ENCODE assay signal across 9 cellular contexts in genomic region chr12:57148469-57149308, GRCh38. TPM values are rescaled to one million over a fixed set of nuclear protein-coding genes. Genes with fewer than 3 reads are reported as not detected.
DNase-seq lines count a peak whose midpoint lies in the region; ATAC-seq and TF ChIP-seq lines count a peak whose summit lies in the region.
"Had no signal": no experiment of that assay in that cellular context is flagged by ENCODE, and none has a peak within 500 bp of the region (broad histone marks: within the 10 kb centered on the region; RNA-seq: fewer than 3 reads in every experiment).

No MANE protein-coding gene starts in this region.

- TF ChIP-seq RAD21 in liver (IDR thresholded peaks at IDR 0.05), result peak in 1 of 2 donors; percentile 42

- no peak for TF ChIP-seq POLR2A in suprapubic skin (IDR thresholded peaks at IDR 0.05)

- no peaks in the 10 kb centered on the region for H3K9me3 Mint-ChIP-seq in HFFc6

- DNase-seq in HFFc6 (peak; percentile 54), brain microvascular endothelial cell (no peak), suprapubic skin (ENCODE audit: low spot score in 2 of 2) (peak in 1 of 2 donors; percentile 81), WERI-Rb-1 (no peak)
- DNase-seq: activated effector memory CD4-positive, alpha-beta T cell treated with Interleukin-2 at 50 U/mL for 16 hours had no signal

- H3K4me1 ChIP-seq in liver (ENCODE audit: control insufficient read depth in 4 of 4, insufficient read depth in 4 of 4, low read length in 3 of 4), result peaks cover 32 to 89% (median 77%) of the 10 kb centered on the region in 4 donors
- H3K4me1 ChIP-seq in suprapubic skin, result peaks cover 87% of the 10 kb centered on the region

- 22% methylated on average over 4 of the region's 4 CpGs for WGBS in liver
- WGBS in suprapubic skin, result 28% methylated on average over 4 of the region's 4 CpGs

- peak overlapping the region; percentile 97 for H3K27ac Mint-ChIP-seq in HFFc6

- peaks cover 56% of the 10 kb centered on the region for H3K36me3 Mint-ChIP-seq in HFFc6 (ENCODE audit: low read depth)

- TF ChIP-seq EP300 in suprapubic skin (IDR thresholded peaks at IDR 0.05), result no peak

- H3K4me3 ChIP-seq in brain microvascular endothelial cell (ENCODE audit: low read depth, low read length), result no peak overlapping the region
- H3K4me3 ChIP-seq in liver (ENCODE audit: low read depth in 1 of 3, low read length in 3 of 3), result no peak overlapping the region
- H3K4me3 ChIP-seq in suprapubic skin, result no peak overlapping the region
- no peak overlapping the region for H3K4me3 ChIP-seq in WERI-Rb-1 (ENCODE audit: low read depth, low read length)

- no peak overlapping the region for H3K9ac ChIP-seq in liver (ENCODE audit: low read depth in 1 of 2, low read length in 2 of 2)

- H3K4me1 Mint-ChIP-seq in HFFc6 (ENCODE audit: low read depth), result peaks cover 92% of the 10 kb centered on the region

- H3K27ac ChIP-seq in brain microvascular endothelial cell (peak overlapping the region; percentile 44), liver (ENCODE audit: low read depth in 1 of 2, low read length in 2 of 2) (peak overlapping the region; percentile 92 to 93), suprapubic skin (peak overlapping the region; percentile 91), WERI-Rb-1 (no peak overlapping the region)

- peaks cover 2% of the 10 kb centered on the region for H3K27me3 Mint-ChIP-seq in HFFc6 (ENCODE audit: insufficient read depth)

- peaks cover 59% of the 10 kb centered on the region for H3K36me3 ChIP-seq in brain microvascular endothelial cell (replicated peaks)
- H3K36me3 ChIP-seq in liver (ENCODE audit: control insufficient read depth in 4 of 4, insufficient read depth in 3 of 4, low read depth in 1 of 4, low read length in 3 of 4), result peaks cover 3 to 28% (median 21%) of the 10 kb centered on the region in 4 donors
- peaks cover 31% of the 10 kb centered on the region for H3K36me3 ChIP-seq in suprapubic skin
- H3K36me3 ChIP-seq in WERI-Rb-1, result no peaks in the 10 kb centered on the region

- peak overlapping the region; percentile 65 for H3K4me3 Mint-ChIP-seq in HFFc6

- no peak for ATAC-seq in GM21529 (IDR thresholded peaks at IDR 0.05; ENCODE audit: unreplicated experiment)
- ATAC-seq in HG02571 (IDR thresholded peaks at IDR 0.05; ENCODE audit: unreplicated experiment), result no peak
- ATAC-seq in GM21528 (IDR thresholded peaks at IDR 0.05; ENCODE audit: low FRiP score, unreplicated experiment), result no peak

- in situ Hi-C loops in brain microvascular endothelial cell (cut with HindIII; ENCODE audit: low pct_ligation_motif_present, low sequenced_read_pairs), result no loop called here

- TF ChIP-seq CTCF in HFFc6 (IDR thresholded peaks at IDR 0.05) (no peak), brain microvascular endothelial cell (IDR thresholded peaks at IDR 0.05; ENCODE audit: low read depth, low read length, missing control alignments) (no peak), liver (IDR thresholded peaks at IDR 0.05; ENCODE audit: low read depth, low read length, missing input control) (no peak), suprapubic skin (IDR thresholded peaks at IDR 0.05) (no peak), WERI-Rb-1 (IDR thresholded peaks at IDR 0.05; ENCODE audit: low read depth, low read length) (no peak)

- H3K27me3 ChIP-seq in brain microvascular endothelial cell (replicated peaks), result no peaks in the 10 kb centered on the region
- H3K27me3 ChIP-seq in liver (ENCODE audit: control insufficient read depth in 4 of 4, insufficient read depth in 4 of 4, low read length in 3 of 4), result no peaks in the 10 kb centered on the region
- no peaks in the 10 kb centered on the region for H3K27me3 ChIP-seq in suprapubic skin
- no peaks in the 10 kb centered on the region for H3K27me3 ChIP-seq in WERI-Rb-1 (ENCODE audit: insufficient read depth, low read depth, severe bottlenecking)

- H3K9me3 ChIP-seq in liver (ENCODE audit: control insufficient read depth in 4 of 4, low read length in 3 of 4) (no peaks in the 10 kb centered on the region), suprapubic skin (no peaks in the 10 kb centered on the region), WERI-Rb-1 (ENCODE audit: severe bottlenecking) (no peaks in the 10 kb centered on the region)

TF ChIP-seq in liver, 16 proteins besides CTCF, POLR2A, EP300 and RAD21:
- TF ChIP-seq JUND (IDR thresholded peaks at IDR 0.05) (peak in 1 of 2 donors; percentile 55), HNF4G (IDR thresholded peaks at IDR 0.05) (peak; percentile 64), HNF4A (conservative IDR thresholded peaks at IDR 0.05) (peak; percentile 87 to 89), FOXA1 (IDR thresholded peaks at IDR 0.05) (no peak), RXRA (IDR thresholded peaks at IDR 0.05) (peak; percentile 52 to 62), EGR1 (IDR thresholded peaks at IDR 0.05; ENCODE audit: low read depth in 2 of 2) (peak in 1 of 2 donors; percentile 82), GABPA (IDR thresholded peaks at IDR 0.05 in 1 of 2, conservative IDR thresholded peaks at IDR 0.05 in 1 of 2) (peak in 1 of 2 donors; percentile 27), REST (IDR thresholded peaks at IDR 0.05) (no peak), FOXA2 (IDR thresholded peaks at IDR 0.05) (no peak), SP1 (IDR thresholded peaks at IDR 0.05) (peak; percentile 58), TAF1 (conservative IDR thresholded peaks at IDR 0.05) (no peak), NR2F2 (IDR thresholded peaks at IDR 0.05) (peak; percentile 16), MAX (IDR thresholded peaks at IDR 0.05) (peak; percentile 79), YY1 (IDR thresholded peaks at IDR 0.05) (no peak)
- TF ChIP-seq, protein P1, sequence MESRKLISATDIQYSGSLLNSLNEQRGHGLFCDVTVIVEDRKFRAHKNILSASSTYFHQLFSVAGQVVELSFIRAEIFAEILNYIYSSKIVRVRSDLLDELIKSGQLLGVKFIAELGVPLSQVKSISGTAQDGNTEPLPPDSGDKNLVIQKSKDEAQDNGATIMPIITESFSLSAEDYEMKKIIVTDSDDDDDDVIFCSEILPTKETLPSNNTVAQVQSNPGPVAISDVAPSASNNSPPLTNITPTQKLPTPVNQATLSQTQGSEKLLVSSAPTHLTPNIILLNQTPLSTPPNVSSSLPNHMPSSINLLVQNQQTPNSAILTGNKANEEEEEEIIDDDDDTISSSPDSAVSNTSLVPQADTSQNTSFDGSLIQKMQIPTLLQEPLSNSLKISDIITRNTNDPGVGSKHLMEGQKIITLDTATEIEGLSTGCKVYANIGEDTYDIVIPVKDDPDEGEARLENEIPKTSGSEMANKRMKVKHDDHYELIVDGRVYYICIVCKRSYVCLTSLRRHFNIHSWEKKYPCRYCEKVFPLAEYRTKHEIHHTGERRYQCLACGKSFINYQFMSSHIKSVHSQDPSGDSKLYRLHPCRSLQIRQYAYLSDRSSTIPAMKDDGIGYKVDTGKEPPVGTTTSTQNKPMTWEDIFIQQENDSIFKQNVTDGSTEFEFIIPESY (IDR thresholded peaks at IDR 0.05), result no peak
- TF ChIP-seq, protein P2, sequence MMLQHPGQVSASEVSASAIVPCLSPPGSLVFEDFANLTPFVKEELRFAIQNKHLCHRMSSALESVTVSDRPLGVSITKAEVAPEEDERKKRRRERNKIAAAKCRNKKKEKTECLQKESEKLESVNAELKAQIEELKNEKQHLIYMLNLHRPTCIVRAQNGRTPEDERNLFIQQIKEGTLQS (IDR thresholded peaks at IDR 0.05), result no peak

RNA-seq across cellular contexts. Expression of gene LRP1-AS, which starts 1.3 kb away (rescaled TPM):
- total RNA-seq in HFFc6 (2021; fragmentation: NEBNext Ultra II Directional; extraction: Animal tissue kit (Norgen Biotek cat#: 25700)), result not detected
- total RNA-seq in liver (not detected), suprapubic skin (not detected)
- not detected for polyA plus RNA-seq in liver

RNA-seq across cellular contexts. Expression of gene LRP1, which starts 20.4 kb away (rescaled TPM):
- total RNA-seq in HFFc6 (2021; fragmentation: NEBNext Ultra II Directional; extraction: Animal tissue kit (Norgen Biotek cat#: 25700)), result 100 to 1,000 TPM; 187 to 332 (median 201) TPM
- total RNA-seq in liver (100 to 1,000 TPM; 151 to 375 TPM), suprapubic skin (100 to 1,000 TPM in 2 of 4 donors, 10 to 100 TPM in 2; 83.1 to 149 (median 106) TPM)
- 100 to 1,000 TPM in 1 of 2 donors, 10 to 100 TPM in 1; 87.5 to 127 TPM for polyA plus RNA-seq in liver

RNA-seq across cellular contexts. Expression of gene STAT6, which starts 37.5 kb away (rescaled TPM):
- total RNA-seq in HFFc6 (2021; fragmentation: NEBNext Ultra II Directional; extraction: Animal tissue kit (Norgen Biotek cat#: 25700)), result 100 to 1,000 TPM in 1 of 6 experiments, 10 to 100 TPM in 5; 83.7 to 102 (median 93.5) TPM
- total RNA-seq in liver, result 10 to 100 TPM; 27.4 to 54.0 TPM
- 10 to 100 TPM; 33.2 to 57.4 TPM for polyA plus RNA-seq in liver
- 100 to 1,000 TPM; 140 to 348 (median 183) TPM for total RNA-seq in suprapubic skin

RNA-seq across cellular contexts. Expression of gene NAB2, which starts 59.8 kb away (rescaled TPM):
- total RNA-seq in HFFc6 (2021; fragmentation: NEBNext Ultra II Directional; extraction: Animal tissue kit (Norgen Biotek cat#: 25700)), result 10 to 100 TPM; 37.9 to 48.1 (median 44.8) TPM
- total RNA-seq in liver (1 to 10 TPM; 3.9 to 10.0 TPM), suprapubic skin (10 to 100 TPM; 28.2 to 52.5 (median 36.9) TPM)
- polyA plus RNA-seq in liver, result 1 to 10 TPM; 1.9 to 8.6 TPM
